Comparison of ENCODE assay signal across 1 cellular context in genomic region chr1:155000725-155001437, GRCh38.
TF ChIP-seq lines count a peak whose summit lies in the region.

No MANE protein-coding gene starts in this region.

TF ChIP-seq in K562, 482 proteins besides CTCF, POLR2A, EP300 and RAD21 (continued from another document and continues in another):
- TF ChIP-seq ZNF740 (CRISPR knock-in tag; IDR thresholded peaks at IDR 0.05): peak; percentile 89
- peak in 1 of 2 experiments; percentile 85; a peak in 2 of 4 replicates for TF ChIP-seq ZNF740 (tag; IDR thresholded peaks at IDR 0.05)
- peak; percentile 67 for TF ChIP-seq SUPT5H (IDR thresholded peaks at IDR 0.05)
- TF ChIP-seq ZKSCAN8 (CRISPR knock-in tag; IDR thresholded peaks at IDR 0.05): no peak
- peak; percentile 85; the same call in 1 of the 2 replicates for TF ChIP-seq ERF (CRISPR knock-in tag; IDR thresholded peaks at IDR 0.05)
- no peak for TF ChIP-seq NFXL1 (CRISPR knock-in tag; IDR thresholded peaks at IDR 0.05)
- peak in 1 of 2 experiments; percentile 78; a peak in 2 of 4 replicates for TF ChIP-seq NONO (IDR thresholded peaks at IDR 0.05; ENCODE audit: low read depth in 2 of 2, low read length in 1 of 2)
- TF ChIP-seq ELK3 (CRISPR knock-in tag; IDR thresholded peaks at IDR 0.05): no peak
- TF ChIP-seq ZNF232 (CRISPR knock-in tag; IDR thresholded peaks at IDR 0.05): no peak
- TF ChIP-seq EZH2 (IDR thresholded peaks at IDR 0.05; ENCODE audit: borderline replicate concordance, low read depth, low read length): no peak
- TF ChIP-seq MTA2 (IDR thresholded peaks at IDR 0.05; ENCODE audit: low read depth): peak; percentile 46
- TF ChIP-seq EP400 (IDR thresholded peaks at IDR 0.05): peak; percentile 94
- TF ChIP-seq SETDB1 (IDR thresholded peaks at IDR 0.05; ENCODE audit: low read length): no peak
- TF ChIP-seq ZNF76 (CRISPR knock-in tag; IDR thresholded peaks at IDR 0.05; ENCODE audit: borderline replicate concordance): 0 out of 2 replicates have a peak, but pooled peaks have one; percentile 68
- TF ChIP-seq FOXA1 (IDR thresholded peaks at IDR 0.05; ENCODE audit: borderline replicate concordance): no peak
- no peak for TF ChIP-seq PTRF (tag; IDR thresholded peaks at IDR 0.05)
- peak; percentile 97 for TF ChIP-seq HMGN3 (IDR thresholded peaks at IDR 0.05; ENCODE audit: borderline replicate concordance, extremely low read depth, insufficient read length, low read depth, low read length)
- no peak for TF ChIP-seq FOXJ3 (CRISPR knock-in tag; IDR thresholded peaks at IDR 0.05)
- no peak for TF ChIP-seq ZNF277 (CRISPR knock-in tag; IDR thresholded peaks at IDR 0.05; ENCODE audit: borderline replicate concordance)
- TF ChIP-seq NCOA6 (IDR thresholded peaks at IDR 0.05): peak; percentile 65; the same call in 1 of the 2 replicates
- TF ChIP-seq JUND (IDR thresholded peaks at IDR 0.05; ENCODE audit: borderline replicate concordance, low read depth, low read length): peak; percentile 87
- TF ChIP-seq JUND (tag; IDR thresholded peaks at IDR 0.05; ENCODE audit: borderline replicate concordance, low read depth, low read length): peak; percentile 84; the same call in 1 of the 3 replicates
- no peak for TF ChIP-seq NCOA2 (IDR thresholded peaks at IDR 0.05; ENCODE audit: partially characterized antibody in 2 of 2)
- no peak for TF ChIP-seq TRIM25 (IDR thresholded peaks at IDR 0.05; ENCODE audit: borderline replicate concordance)
- TF ChIP-seq PPARD (CRISPR knock-in tag; IDR thresholded peaks at IDR 0.05): no peak
- TF ChIP-seq NR2C1 (IDR thresholded peaks at IDR 0.05): peak; percentile 75
- TF ChIP-seq NR2C1 (tag; IDR thresholded peaks at IDR 0.05): peak; percentile 69
- peak in 1 of 3 experiments; percentile 49; a peak in 1 of 6 replicates for TF ChIP-seq ZBTB11 (CRISPR knock-in tag; IDR thresholded peaks at IDR 0.05)
- peak; percentile 56; the same call in 1 of the 2 replicates for TF ChIP-seq RAD51 (IDR thresholded peaks at IDR 0.05; ENCODE audit: borderline replicate concordance, low read depth)
- TF ChIP-seq GATA2 (CRISPR knock-in tag; IDR thresholded peaks at IDR 0.05): no peak
- TF ChIP-seq NR1H2 (CRISPR knock-in tag; IDR thresholded peaks at IDR 0.05): no peak
- peak; percentile 22 to 86; a peak in 3 of 4 replicates for TF ChIP-seq UBTF (IDR thresholded peaks at IDR 0.05; ENCODE audit: borderline replicate concordance in 1 of 2, low read depth in 2 of 2, low read length in 2 of 2)
- TF ChIP-seq CEBPG (CRISPR knock-in tag; IDR thresholded peaks at IDR 0.05): no peak
- TF ChIP-seq CEBPG (tag; conservative IDR thresholded peaks at IDR 0.05 in 1 of 2, IDR thresholded peaks at IDR 0.05 in 1 of 2): no peak
- no peak for TF ChIP-seq ZSCAN32 (CRISPR knock-in tag; IDR thresholded peaks at IDR 0.05)
- TF ChIP-seq CBX1 (IDR thresholded peaks at IDR 0.05; ENCODE audit: low read depth): 0 out of 2 replicates have a peak, but pooled peaks have one; percentile 26
- no peak; the same call in 1 of the 2 replicates for TF ChIP-seq THAP12 (CRISPR knock-in tag; IDR thresholded peaks at IDR 0.05)
- no peak for TF ChIP-seq CEBPZ (IDR thresholded peaks at IDR 0.05; ENCODE audit: borderline replicate concordance, low read depth, low read length)
- peak; percentile 92 for TF ChIP-seq ATF7 (IDR thresholded peaks at IDR 0.05)
- TF ChIP-seq ZNF785 (CRISPR knock-in tag; IDR thresholded peaks at IDR 0.05): no peak
- no peak for TF ChIP-seq ZBTB34 (CRISPR knock-in tag; IDR thresholded peaks at IDR 0.05)
- no peak for TF ChIP-seq ZNF280A (IDR thresholded peaks at IDR 0.05; ENCODE audit: low read depth, partially characterized antibody)
- peak; percentile 71 for TF ChIP-seq GABPB1 (CRISPR knock-in tag; IDR thresholded peaks at IDR 0.05)
